ENCODE assay signal across 28 cellular contexts in the genomic region with DNA sequence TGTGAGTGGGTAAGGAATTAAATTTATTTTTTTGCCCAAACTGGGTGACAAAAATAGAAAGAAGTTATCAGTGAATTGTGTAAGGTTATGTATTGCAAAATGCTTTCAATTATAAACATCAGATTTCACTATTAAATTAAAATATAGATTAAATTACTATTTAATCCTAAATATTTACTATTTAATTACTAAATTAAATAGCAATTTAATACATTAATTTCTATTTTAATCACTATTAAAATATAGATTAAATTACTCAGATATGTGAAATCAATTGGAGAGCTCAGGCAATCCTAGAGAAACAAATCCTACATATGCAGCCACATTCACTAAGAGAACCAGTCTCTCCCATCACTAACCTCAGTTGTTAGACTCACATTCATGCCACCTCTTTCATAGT.
DNase-seq lines count a peak whose midpoint lies in the region; ATAC-seq, FAIRE-seq and TF ChIP-seq lines count a peak whose summit lies in the region.
"Had no signal": no experiment of that assay in that cellular context is flagged by ENCODE, and none has a peak within 500 bp of the region (broad histone marks: within the 10 kb centered on the region; RNA-seq: fewer than 3 reads in every experiment).

No MANE protein-coding gene starts in this region.

- no peak for DNase-seq in WTC11 (ENCODE audit: low spot score)
- no peak for DNase-seq in frontal cortex (ENCODE audit: low spot score in 2 of 2)
- DNase-seq in DMS 273 treated with DMSO at 0.1 percent for 48 hours (lab: John Stamatoyannopoulos, UW) = no peak
- DNase-seq in activated naive CD4-positive, alpha-beta T cell treated with anti-CD3 and anti-CD28 coated beads, Interleukin-2, amount 10 ng/mL, durations not matched to agents 7 days and 5 days = no peak
- DNase-seq in left colon = no peak
- DNase-seq: 8988T; ACHN; AML-193; BE2C; C1 segment of cervical spinal cord; Caco-2; Calu3; CD4-positive, alpha-beta memory T cell; CD4-positive, alpha-beta T cell; CD4-positive, CD25-positive, alpha-beta regulatory T cell; CD8-positive, alpha-beta memory T cell; CD8-positive, alpha-beta T cell; COR-L47; DMS153; DMS53; DMS79; DMS79 treated with DMSO at 0.1 percent for 48 hours; DND-41; EL had no signal

- FAIRE-seq in A204.1 (lab: Jason Lieb, UNC) (peak; percentile 16), frontal cortex (lab: Jason Lieb, UNC) (peak; percentile 81)
- FAIRE-seq: A549 had no signal

- no peaks in the 10 kb centered on the region for H3K27me3 Mint-ChIP-seq in WTC11 (ENCODE audit: low read depth)
- H3K27me3 Mint-ChIP-seq in activated naive CD4-positive, alpha-beta T cell treated with anti-CD3 and anti-CD28 coated beads, Interleukin-2, amount 10 ng/mL, durations not matched to agents 7 days and 5 days = no peaks in the 10 kb centered on the region
- H3K27me3 Mint-ChIP-seq: B cell; CD4-positive, alpha-beta memory T cell; CD4-positive, alpha-beta T cell; CD4-positive, CD25-positive, alpha-beta regulatory T cell had no signal

- TF ChIP-seq CTCF in WTC11 (IDR thresholded peaks at IDR 0.05) = no peak

- H3K4me1 Mint-ChIP-seq in WTC11 = no peaks in the 10 kb centered on the region
- no peaks in the 10 kb centered on the region for H3K4me1 Mint-ChIP-seq in activated naive CD4-positive, alpha-beta T cell treated with anti-CD3 and anti-CD28 coated beads, Interleukin-2, amount 10 ng/mL, durations not matched to agents 7 days and 5 days
- H3K4me1 Mint-ChIP-seq: B cell; CD14-positive monocyte; CD4-positive, alpha-beta memory T cell; CD4-positive, CD25-positive, alpha-beta regulatory T cell; CD8-positive, alpha-beta memory T cell had no signal

- ATAC-seq in WTC11 (no peak), left colon (no peak)
- ATAC-seq: A549; CD8-positive, alpha-beta T cell had no signal

- POLR2A ChIA-PET in WTC11 (lab: Charles Lee) = no interaction called here

- no peak overlapping the region for H3K27ac Mint-ChIP-seq in WTC11
- H3K27ac Mint-ChIP-seq in activated naive CD4-positive, alpha-beta T cell treated with anti-CD3 and anti-CD28 coated beads, Interleukin-2, amount 10 ng/mL, durations not matched to agents 7 days and 5 days = no peak overlapping the region
- H3K27ac Mint-ChIP-seq: B cell; CD14-positive monocyte; CD4-positive, alpha-beta memory T cell; CD4-positive, alpha-beta T cell; CD4-positive, CD25-positive, alpha-beta regulatory T cell; CD8-positive, alpha-beta memory T cell; CD8-positive, alpha-beta T cell had no signal

- peaks cover 8% of the 10 kb centered on the region for H3K9me3 Mint-ChIP-seq in WTC11
- H3K9me3 Mint-ChIP-seq in activated naive CD4-positive, alpha-beta T cell treated with anti-CD3 and anti-CD28 coated beads, Interleukin-2, amount 10 ng/mL, durations not matched to agents 7 days and 5 days = no peaks in the 10 kb centered on the region
- H3K9me3 Mint-ChIP-seq: CD4-positive, alpha-beta T cell; CD8-positive, alpha-beta T cell had no signal

- H3K4me3 Mint-ChIP-seq in WTC11 = no peak overlapping the region
- H3K4me3 Mint-ChIP-seq in activated naive CD4-positive, alpha-beta T cell treated with anti-CD3 and anti-CD28 coated beads, Interleukin-2, amount 10 ng/mL, durations not matched to agents 7 days and 5 days = no peak overlapping the region
- H3K4me3 Mint-ChIP-seq: B cell; CD14-positive monocyte; CD4-positive, alpha-beta memory T cell; CD4-positive, alpha-beta T cell; CD4-positive, CD25-positive, alpha-beta regulatory T cell; CD8-positive, alpha-beta memory T cell; CD8-positive, alpha-beta T cell had no signal

- no peaks in the 10 kb centered on the region for H3K36me3 Mint-ChIP-seq in WTC11
- H3K36me3 Mint-ChIP-seq in activated naive CD4-positive, alpha-beta T cell treated with anti-CD3 and anti-CD28 coated beads, Interleukin-2, amount 10 ng/mL, durations not matched to agents 7 days and 5 days = no peaks in the 10 kb centered on the region
- H3K36me3 Mint-ChIP-seq: CD14-positive monocyte; CD4-positive, alpha-beta memory T cell; CD4-positive, CD25-positive, alpha-beta regulatory T cell; CD8-positive, alpha-beta memory T cell; CD8-positive, alpha-beta T cell had no signal

- intact Hi-C loops in left colon (cut with DNase I, micrococcal nuclease) = no loop called here

- CTCF ChIA-PET in WTC11 (lab: Charles Lee) = no interaction called here
- CTCF ChIA-PET in activated naive CD4-positive, alpha-beta T cell treated with anti-CD3 and anti-CD28 coated beads, Interleukin-2, amount 10 ng/mL, durations not matched to agents 7 days and 5 days (lab: Charles Lee) = no interaction called here

TF ChIP-seq in WTC11, 78 proteins besides CTCF, POLR2A, EP300 and RAD21:
- TF ChIP-seq HMGA2 (CRISPR knock-in tag; IDR thresholded peaks at IDR 0.05) (peak; percentile 99), STAT6 (CRISPR knock-in tag; conservative IDR thresholded peaks at IDR 0.05; ENCODE audit: low read depth) (no peak), ZBTB21 (CRISPR knock-in tag; IDR thresholded peaks at IDR 0.05; ENCODE audit: borderline replicate concordance) (no peak), AFF4 (CRISPR knock-in tag; IDR thresholded peaks at IDR 0.05; ENCODE audit: borderline replicate concordance) (no peak)
